In genomic region chr4:38620025-38620424, GRCh38 we compare ENCODE assay signal across 16 cellular contexts.
"Had no signal": no experiment of that assay in that cellular context is flagged by ENCODE, and none has a peak within 500 bp of the region (broad histone marks: within the 10 kb centered on the region; RNA-seq: fewer than 3 reads in every experiment).

No MANE protein-coding gene starts in this region.

- H3K27me3 ChIP-seq: esophagus squamous epithelium, neural progenitor cell, pancreas, sigmoid colon, tibial artery had no signal

- H3K9me3 ChIP-seq: esophagus squamous epithelium, pancreas, sigmoid colon, tibial artery had no signal

- H3K27ac ChIP-seq: coronary artery, neural progenitor cell, pancreas, sigmoid colon, tibial artery had no signal

- H3K27ac Mint-ChIP-seq: activated naive CD8-positive, alpha-beta T cell treated with anti-CD3 and anti-CD28 coated beads for 36 hours; neural progenitor cell; stimulated activated effector memory CD8-positive, alpha-beta T cell treated with anti-CD3 and anti-CD28 coated beads, Interleukin-12 subunit alpha, Interleukin-12 subunit beta, amount 100 ng/mL, for 72 hours had no signal

- H3K4me3 Mint-ChIP-seq: activated naive CD8-positive, alpha-beta T cell treated with anti-CD3 and anti-CD28 coated beads for 36 hours; brain; neural progenitor cell; stimulated activated effector memory CD8-positive, alpha-beta T cell treated with anti-CD3 and anti-CD28 coated beads, Interleukin-12 subunit alpha, Interleukin-12 subunit beta, amount 100 ng/mL, for 72 hours had no signal

- ATAC-seq: stimulated activated effector memory CD8-positive, alpha-beta T cell treated with anti-CD3 and anti-CD28 coated beads, Interleukin-12 subunit alpha, Interleukin-12 subunit beta, amount 100 ng/mL, for 72 hours had no signal

- H3K4me1 ChIP-seq: neural progenitor cell, tibial artery had no signal

- H3K36me3 Mint-ChIP-seq: stimulated activated effector memory CD8-positive, alpha-beta T cell treated with anti-CD3 and anti-CD28 coated beads, Interleukin-12 subunit alpha, Interleukin-12 subunit beta, amount 100 ng/mL, for 72 hours had no signal

- H3K4me3 ChIP-seq: coronary artery, esophagus squamous epithelium, neural progenitor cell, pancreas, sigmoid colon, tibial artery had no signal

- H2AFZ ChIP-seq: neural progenitor cell had no signal

- H3K36me3 ChIP-seq: esophagus squamous epithelium, neural progenitor cell, pancreas, sigmoid colon, tibial artery had no signal

- H3K4me2 ChIP-seq: neural progenitor cell had no signal

- H3K9ac ChIP-seq: neural progenitor cell had no signal

- H3K27me3 Mint-ChIP-seq: activated naive CD8-positive, alpha-beta T cell treated with anti-CD3 and anti-CD28 coated beads for 36 hours; brain had no signal

- DNase-seq: activated CD4-positive, alpha-beta T cell treated with anti-CD3 and anti-CD28 coated beads, Interleukin-2, amount 50 U/mL, for 1 hour; activated CD4-positive, CD25-positive, alpha-beta regulatory T cell; activated CD8-positive, alpha-beta memory T cell treated with anti-CD3 and anti-CD28 coated beads for 24 hours; activated naive CD8-positive, alpha-beta T cell treated with anti-CD3 and anti-CD28 coated beads for 36 hours; central memory CD4-positive, alpha-beta T cell; esophagus squamous epithelium; foreskin melanocyte; kidney glomerular epithelial cell; pancreas; sigmoid colon; T-helper 2 cell; tibial artery had no signal

- H3K9me3 Mint-ChIP-seq: neural progenitor cell; stimulated activated effector memory CD8-positive, alpha-beta T cell treated with anti-CD3 and anti-CD28 coated beads, Interleukin-12 subunit alpha, Interleukin-12 subunit beta, amount 100 ng/mL, for 72 hours had no signal
